20 cellular contexts compared by ENCODE assay signal in genomic region chr5:58236498-58236897, GRCh38.
"Had no signal": no experiment of that assay in that cellular context is flagged by ENCODE, and none has a peak within 500 bp of the region (broad histone marks: within the 10 kb centered on the region; RNA-seq: fewer than 3 reads in every experiment).

No MANE protein-coding gene starts in this region.

- H3K27ac ChIP-seq: SJSA1, SK-N-MC had no signal

- H3K9me3 ChIP-seq: SJSA1 had no signal

- FAIRE-seq: RCC 7860 had no signal

- H3K36me3 ChIP-seq: SJSA1 had no signal

- DNase-seq: KBM-7, MM.1S, NCI-H1092 treated with DMSO at 0.1 percent for 48 hours, NCI-H1436, NCI-H187, NCI-H2029, NCI-H2081 treated with DMSO at 0.1 percent for 48 hours, NCI-H2171, NCI-H226, NCI-H446, NCI-H510A, NCI-H524 treated with DMSO at 0.1 percent for 48 hours, NCI-H69, NCI-H774, Right ventricle myocardium superior, RPMI8226, SIG-M5 had no signal

- H3K4me3 ChIP-seq: SJSA1, SK-N-MC had no signal

- H3K27me3 ChIP-seq: SJSA1 had no signal
